11 cellular contexts compared by ENCODE assay signal in genomic region chr13:40563350-40564125, GRCh38.
DNase-seq lines count a peak whose midpoint lies in the region; ATAC-seq and TF ChIP-seq lines count a peak whose summit lies in the region.
"Had no signal": no experiment of that assay in that cellular context is flagged by ENCODE, and none has a peak within 500 bp of the region (broad histone marks: within the 10 kb centered on the region; RNA-seq: fewer than 3 reads in every experiment).

No MANE protein-coding gene starts in this region.

- H3F3A ChIP-seq in GM23338 (replicated peaks; ENCODE audit: low read depth) = 0 out of 2 replicates have a peak, but pooled peaks cover 8% of the 10 kb centered on the region

- DNase-seq in GM23338 (ENCODE audit: low spot score) (no peak), T-helper 17 cell (no peak), cardiac muscle cell (ENCODE audit: low read depth in 1 of 2, low spot score in 1 of 2) (peak; percentile 35 to 81), progenitor cell of endocrine pancreas (ENCODE audit: low spot score, unreplicated experiment) (no peak), A673 (ENCODE audit: low spot score) (no peak)
- DNase-seq: effector memory CD4-positive, alpha-beta T cell; islet precursor cell; substantia nigra had no signal

- CTCF ChIA-PET in A673 (lab: Charles Lee) = no interaction called here

- H3K4me1 Mint-ChIP-seq in GM23338 (peaks cover 52% of the 10 kb centered on the region), T-helper 17 cell (peaks cover 63% of the 10 kb centered on the region), progenitor cell of endocrine pancreas (ENCODE audit: low read depth) (peaks cover 27% of the 10 kb centered on the region)

- intact Hi-C loops in A673 (cut with micrococcal nuclease; ENCODE audit: unreplicated experiment) = no loop called here

- BruUV-seq in A673 (replicated peaks; lab: Mats Ljungman, UMichigan) = no TSS peak

- H3K4me2 ChIP-seq in GM23338 = peak overlapping the region; percentile 19

- H3K27ac ChIP-seq in GM23338 (ENCODE audit: low read depth) = peak overlapping the region; percentile 59; the same call in 1 of the 2 replicates
- peak overlapping the region; percentile 53 for H3K27ac ChIP-seq in cardiac muscle cell
- H3K27ac ChIP-seq in A673 (ENCODE audit: low read depth, low read length, poor library complexity, severe bottlenecking) = no peak overlapping the region

- H3K36me3 ChIP-seq in GM23338 (ENCODE audit: insufficient read depth) (peaks cover 8% of the 10 kb centered on the region; the same call in 1 of the 2 replicates), cardiac muscle cell (no peaks in the 10 kb centered on the region), A673 (ENCODE audit: insufficient read depth, low read length, poor library complexity, severe bottlenecking) (no peaks in the 10 kb centered on the region)

- H3K4me3 ChIP-seq in GM23338 = no peak overlapping the region
- no peak overlapping the region for H3K4me3 ChIP-seq in cardiac muscle cell
- no peak overlapping the region for H3K4me3 ChIP-seq in A673 (ENCODE audit: low read depth, low read length, poor library complexity, severe bottlenecking)

- ATAC-seq in GM23338 (peak; percentile 24), T-helper 17 cell (no peak), GM19452 (IDR thresholded peaks at IDR 0.05; ENCODE audit: unreplicated experiment) (no peak), GM21381 (IDR thresholded peaks at IDR 0.05; ENCODE audit: unreplicated experiment) (no peak), HG02840 (IDR thresholded peaks at IDR 0.05; ENCODE audit: low FRiP score, unreplicated experiment) (no peak)

- H3K27me3 ChIP-seq in GM23338 (ENCODE audit: insufficient read depth) = no peaks in the 10 kb centered on the region
- no peaks in the 10 kb centered on the region for H3K27me3 ChIP-seq in cardiac muscle cell
- H3K27me3 ChIP-seq in A673 (replicated peaks; ENCODE audit: insufficient read depth, low read depth, low read length, poor library complexity) = no peaks in the 10 kb centered on the region

- peak overlapping the region; percentile 56 for H3K27ac Mint-ChIP-seq in GM23338
- H3K27ac Mint-ChIP-seq in T-helper 17 cell = peak overlapping the region; percentile 85
- peak overlapping the region; percentile 4 for H3K27ac Mint-ChIP-seq in progenitor cell of endocrine pancreas

- peaks cover 100% of the 10 kb centered on the region for H3K79me2 ChIP-seq in GM23338 (replicated peaks; ENCODE audit: insufficient read depth)

- H3K4me1 ChIP-seq in GM23338 (ENCODE audit: insufficient read depth) = peaks cover 54% of the 10 kb centered on the region
- H3K4me1 ChIP-seq in cardiac muscle cell (ENCODE audit: low read depth) = peaks cover 18% of the 10 kb centered on the region
- no peaks in the 10 kb centered on the region for H3K4me1 ChIP-seq in A673 (ENCODE audit: insufficient read depth, low read length, poor library complexity, severe bottlenecking)

- no peaks in the 10 kb centered on the region for H3K9me2 ChIP-seq in GM23338 (ENCODE audit: insufficient read depth)

- H3K9me3 Mint-ChIP-seq in GM23338 (no peaks in the 10 kb centered on the region; the same call in 2 of the 3 replicates), progenitor cell of endocrine pancreas (ENCODE audit: low read depth) (peaks cover 7% of the 10 kb centered on the region)

- H4K20me1 ChIP-seq in GM23338 (replicated peaks; ENCODE audit: insufficient read depth) = peaks cover 85% of the 10 kb centered on the region

- no peak for TF ChIP-seq CTCF in GM23338 (conservative IDR thresholded peaks at IDR 0.05; ENCODE audit: low read depth in 2 of 2)
- no peak for TF ChIP-seq CTCF in cardiac muscle cell (IDR thresholded peaks at IDR 0.05; ENCODE audit: low read depth, low read length)
- no peak for TF ChIP-seq CTCF in progenitor cell of endocrine pancreas (IDR thresholded peaks at IDR 0.05; ENCODE audit: unreplicated experiment)
- TF ChIP-seq CTCF in A673 (conservative IDR thresholded peaks at IDR 0.05; ENCODE audit: low read depth, low read length) = no peak

- H3K36me3 Mint-ChIP-seq in GM23338 (ENCODE audit: low read depth) = peaks cover 25% of the 10 kb centered on the region
- H3K36me3 Mint-ChIP-seq in T-helper 17 cell (ENCODE audit: low read depth) = no peaks in the 10 kb centered on the region
- H3K36me3 Mint-ChIP-seq in progenitor cell of endocrine pancreas (ENCODE audit: insufficient read depth) = peaks cover 15% of the 10 kb centered on the region

- H3K9me3 ChIP-seq in T-helper 17 cell (ENCODE audit: control insufficient read depth, low read length, poor library complexity, severe bottlenecking) (no peaks in the 10 kb centered on the region), cardiac muscle cell (ENCODE audit: low read depth) (no peaks in the 10 kb centered on the region), A673 (ENCODE audit: low read depth, low read length, poor library complexity, severe bottlenecking) (no peaks in the 10 kb centered on the region)

- POLR2A ChIA-PET in A673 (lab: Charles Lee; ENCODE audit: low non-redundant PET) = no interaction called here

- no peak overlapping the region for H2AFZ ChIP-seq in GM23338

- H3K4me3 Mint-ChIP-seq in GM23338 (no peak overlapping the region), T-helper 17 cell (peak overlapping the region; percentile 77), progenitor cell of endocrine pancreas (ENCODE audit: low read depth) (no peak overlapping the region)

- H3K27me3 Mint-ChIP-seq in GM23338 (ENCODE audit: insufficient read depth, low read depth, poor library complexity) (peaks cover 29% of the 10 kb centered on the region), T-helper 17 cell (no peaks in the 10 kb centered on the region), progenitor cell of endocrine pancreas (no peaks in the 10 kb centered on the region)

TF ChIP-seq in GM23338, 12 proteins besides CTCF, POLR2A, EP300 and RAD21:
- TF ChIP-seq ETS1 (IDR thresholded peaks at IDR 0.05) (no peak), JUNB (IDR thresholded peaks at IDR 0.05; ENCODE audit: unreplicated experiment) (no peak)

Comparison
In these comparisons a context has a peak if more than half of its experiments do, and no peak if none do; other contexts are left out.
1. DNase-seq: peak in cardiac muscle cell (2 of 2); none in GM23338 (single experiment), T-helper 17 cell (0 of 3), progenitor cell of endocrine pancreas (single experiment) and A673 (single experiment).
2. H3K27ac Mint-ChIP-seq: peak in every context shown above with its lines; median percentile 85 in T-helper 17 cell; 56 in GM23338; 4 in progenitor cell of endocrine pancreas.